Comparison of ENCODE assay signal across 15 cellular contexts in the genomic region with DNA sequence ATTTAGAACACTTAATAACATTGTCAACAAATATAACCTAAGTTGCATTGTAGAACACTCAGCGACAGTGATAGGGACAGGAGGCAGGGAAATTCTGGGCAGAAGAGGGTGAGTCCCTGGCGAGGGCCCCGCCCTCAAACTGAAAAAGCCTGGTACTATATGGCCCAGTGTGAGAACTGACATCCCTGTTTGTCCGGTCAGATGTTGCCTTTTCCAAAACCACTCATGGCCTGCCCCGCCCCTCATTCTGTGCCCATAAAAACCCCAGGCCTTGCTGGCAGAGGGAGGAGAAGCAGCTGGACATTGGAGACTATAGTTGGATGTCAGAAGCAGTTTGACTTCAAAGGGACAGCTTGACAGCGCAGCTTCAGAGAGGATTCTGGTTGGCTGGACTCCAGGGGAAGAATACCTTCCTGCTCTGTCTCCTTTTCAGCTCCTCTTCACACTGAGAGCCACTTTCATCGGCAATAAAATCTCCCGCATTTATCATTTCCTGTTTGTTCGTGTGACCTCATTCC.
"Had no signal": no experiment of that assay in that cellular context is flagged by ENCODE, and none has a peak within 500 bp of the region (broad histone marks: within the 10 kb centered on the region; RNA-seq: fewer than 3 reads in every experiment).

No MANE protein-coding gene starts in this region.

- H3K4me1 ChIP-seq: heart left ventricle, left lung had no signal

- H3K36me3 ChIP-seq: adrenal gland, heart left ventricle, left lung, ovary had no signal

- DNase-seq: activated CD8-positive, alpha-beta memory T cell treated with anti-CD3 and anti-CD28 coated beads, Interleukin-2, amount 50 U/mL, for 48 hours; activated CD8-positive, alpha-beta T cell treated with anti-CD3 and anti-CD28 coated beads for 36 hours; activated naive CD4-positive, alpha-beta T cell; adrenal gland; effector CD4-positive, alpha-beta T cell; foreskin melanocyte; heart left ventricle; islet precursor cell; left lung; ovary; stimulated activated CD4-positive, alpha-beta T cell treated with anti-CD3 and anti-CD28 coated beads, Interleukin-2, amount 100 ng/mL, for 48 hours; stimulated activated naive CD8-positive, alpha-beta T cell treated with anti-CD3 and anti-CD28 coated beads, Interleukin-15, Interleukin-2, amounts not matched to agents 100 U/mL and 50 U/mL, for 24 hours had no signal

- H3K27me3 Mint-ChIP-seq: activated CD8-positive, alpha-beta T cell treated with anti-CD3 and anti-CD28 coated beads for 36 hours had no signal

- H3K27ac ChIP-seq: adrenal gland, coronary artery, heart left ventricle, left lung, ovary had no signal

- H3K4me1 Mint-ChIP-seq: neural crest cell had no signal

- H3K4me3 ChIP-seq: adrenal gland, coronary artery, heart left ventricle, left lung, ovary had no signal

- H3K27me3 ChIP-seq: adrenal gland, heart left ventricle, left lung, ovary had no signal

- ATAC-seq: activated CD8-positive, alpha-beta T cell treated with anti-CD3 and anti-CD28 coated beads for 36 hours; heart left ventricle; left lung; stimulated activated naive CD8-positive, alpha-beta T cell treated with anti-CD3 and anti-CD28 coated beads, Interleukin-15, Interleukin-2, amounts not matched to agents 100 U/mL and 50 U/mL, for 24 hours had no signal

- H3K27ac Mint-ChIP-seq: activated CD8-positive, alpha-beta T cell treated with anti-CD3 and anti-CD28 coated beads for 36 hours; activated T-helper 1 cell treated with anti-CD3 and anti-CD28 coated beads, Interleukin-12 subunit alpha, Interleukin-12 subunit beta, Interleukin-2, Interleukin-4 antibody, amounts not matched to agents 30 ng/mL and 10 ng/mL and 1 ng/mL, durations not matched to agents 14 hours and 24 hours and 36 hours had no signal

- H3K4me3 Mint-ChIP-seq: activated CD8-positive, alpha-beta T cell treated with anti-CD3 and anti-CD28 coated beads for 36 hours; activated T-helper 1 cell treated with anti-CD3 and anti-CD28 coated beads, Interleukin-12 subunit alpha, Interleukin-12 subunit beta, Interleukin-2, Interleukin-4 antibody, amounts not matched to agents 30 ng/mL and 10 ng/mL and 1 ng/mL, durations not matched to agents 14 hours and 24 hours and 36 hours; neural crest cell had no signal
